Comparison of ENCODE assay signal across 8 cellular contexts in the genomic region with DNA sequence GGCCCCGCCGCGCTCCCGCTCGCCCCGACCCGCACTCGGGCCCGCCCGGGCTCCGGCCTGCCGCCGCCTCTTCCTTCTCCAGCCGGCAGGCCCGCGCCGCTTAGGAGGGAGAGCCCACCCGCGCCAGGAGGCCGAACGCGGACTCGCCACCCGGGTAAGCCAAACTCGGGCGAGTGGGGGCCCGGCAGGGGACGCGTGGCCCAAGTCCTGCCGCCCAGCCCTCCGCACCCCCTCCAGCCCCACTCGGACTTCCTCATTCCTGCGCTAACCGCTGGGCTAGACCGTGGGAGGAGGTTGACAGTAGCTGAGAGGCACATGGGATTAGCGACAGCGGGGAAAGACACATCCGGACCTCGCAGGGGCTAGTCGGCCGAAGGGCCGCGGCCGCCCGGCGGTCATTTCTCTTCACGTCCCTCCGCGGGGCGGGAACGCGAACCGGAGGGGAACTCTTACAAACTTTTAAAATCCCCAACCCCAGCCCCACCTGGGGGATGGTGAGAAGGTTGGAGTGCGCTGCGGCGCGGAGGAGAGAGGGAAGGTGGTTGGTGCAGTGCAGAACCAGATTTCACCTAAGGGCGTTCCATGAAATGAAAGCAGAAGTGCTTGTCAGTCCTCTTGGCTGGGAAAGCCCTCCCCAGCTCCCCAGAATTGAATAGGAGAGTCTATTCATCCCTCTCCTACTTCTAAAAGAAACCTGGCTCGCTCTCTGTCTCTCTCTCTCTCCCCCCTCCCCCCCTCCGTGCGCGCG. TPM values are rescaled to one million over a fixed set of nuclear protein-coding genes. Genes with fewer than 3 reads are reported as not detected.
DNase-seq lines count a peak whose midpoint lies in the region; ATAC-seq and TF ChIP-seq lines count a peak whose summit lies in the region.

No MANE protein-coding gene starts in this region.

- H3K36me3 Mint-ChIP-seq in CD8-positive, alpha-beta T cell = peaks cover 26% of the 10 kb centered on the region

- no peaks in the 10 kb centered on the region for H3K9me3 ChIP-seq in CD8-positive, alpha-beta T cell (ENCODE audit: low read length)
- no peaks in the 10 kb centered on the region for H3K9me3 ChIP-seq in OCI-LY3 (ENCODE audit: insufficient read depth, low read length)

- H3K27me3 Mint-ChIP-seq in CD8-positive, alpha-beta T cell (ENCODE audit: low read depth) = no peaks in the 10 kb centered on the region

- peaks cover 27% of the 10 kb centered on the region for H3K4me1 ChIP-seq in CD8-positive, alpha-beta T cell (ENCODE audit: insufficient read depth, low read length)
- H3K4me1 ChIP-seq in OCI-LY3 (ENCODE audit: low read length) = peaks cover 40% of the 10 kb centered on the region

- peak overlapping the region; percentile 74 for H3K4me2 ChIP-seq in OCI-LY3 (ENCODE audit: low read length)

- peak overlapping the region; percentile 93 for H3K4me3 ChIP-seq in CD8-positive, alpha-beta T cell (ENCODE audit: low read depth, low read length)
- peak overlapping the region; percentile 81 for H3K4me3 ChIP-seq in OCI-LY3 (ENCODE audit: low read length)

- peak overlapping the region; percentile 55 for H2AFZ ChIP-seq in OCI-LY3 (ENCODE audit: low read depth, low read length)

- peak overlapping the region; percentile 95 for H3K4me3 Mint-ChIP-seq in CD8-positive, alpha-beta T cell

- H3K79me2 ChIP-seq in OCI-LY3 (ENCODE audit: low read length) = peaks cover 61% of the 10 kb centered on the region

- intact Hi-C loops in CD8-positive, alpha-beta T cell (cut with DNase I, micrococcal nuclease) = loop anchor here (1.0 to 10.0 kb wide), 16 partner anchors 27 to 1157 kb away; partner anchors contain the start of genes SLC9B1 (in 2 of the 2), SLC9B2 (in 2 of the 2), CENPE (in 1 of the 2) and PPP3CA (in 1 of the 2)

- peak overlapping the region; percentile 99 for H3K9ac ChIP-seq in OCI-LY3 (ENCODE audit: low read length)

- H3K36me3 ChIP-seq in CD8-positive, alpha-beta T cell (ENCODE audit: insufficient read depth, low read length) = no peaks in the 10 kb centered on the region
- peaks cover 16% of the 10 kb centered on the region for H3K36me3 ChIP-seq in OCI-LY3 (replicated peaks; ENCODE audit: low read depth, low read length)

- H3K27me3 ChIP-seq in CD8-positive, alpha-beta T cell (ENCODE audit: insufficient read depth, low read length) = no peaks in the 10 kb centered on the region
- no peaks in the 10 kb centered on the region for H3K27me3 ChIP-seq in OCI-LY3 (ENCODE audit: low read depth, low read length)

- peak; percentile 46 to 77 (median 61) for DNase-seq in CD8-positive, alpha-beta T cell
- DNase-seq in activated T-cell treated with anti-CD3 and anti-CD28 coated beads, Interleukin-2, amount 50 U/mL, for 48 hours = peak; percentile 72 to 77
- peak; percentile 88 for DNase-seq in myocyte (ENCODE audit: low read depth)
- peak; percentile 57 to 87 (median 70) for DNase-seq in stimulated activated naive CD4-positive, alpha-beta T cell (lab: John Stamatoyannopoulos, UW)

- ATAC-seq in CD8-positive, alpha-beta T cell = peak; percentile 54
- ATAC-seq in GM19452 (IDR thresholded peaks at IDR 0.05; ENCODE audit: unreplicated experiment) = peak; percentile 44
- peak; percentile 31 for ATAC-seq in HG03565 (IDR thresholded peaks at IDR 0.05; ENCODE audit: unreplicated experiment)
- peak; percentile 86 for ATAC-seq in esophagus mucosa

- H3K27ac ChIP-seq in CD8-positive, alpha-beta T cell (ENCODE audit: low read depth, low read length) = peak overlapping the region; percentile 95
- H3K27ac ChIP-seq in OCI-LY3 (ENCODE audit: low read length) = peak overlapping the region; percentile 93

- POLR2A ChIA-PET in CD8-positive, alpha-beta T cell (lab: Charles Lee) = interaction anchor here (0.6 to 3.6 kb wide), 9 partner anchors 17 to 367 kb away, joined by 3 to 22 read pairs (median 3); partner anchors contain the start of genes CISD2 and UBE2D3

- peaks cover 36% of the 10 kb centered on the region for H3K4me1 Mint-ChIP-seq in CD8-positive, alpha-beta T cell (ENCODE audit: low read depth)

- peaks cover 38% of the 10 kb centered on the region for H4K20me1 ChIP-seq in OCI-LY3 (ENCODE audit: insufficient read depth, low read length)

- H3K9me3 Mint-ChIP-seq in CD8-positive, alpha-beta T cell = no peaks in the 10 kb centered on the region

- H3K27ac Mint-ChIP-seq in CD8-positive, alpha-beta T cell = peak overlapping the region; percentile 96

- TF ChIP-seq CTCF in CD8-positive, alpha-beta T cell (IDR thresholded peaks at IDR 0.05) = no peak
- TF ChIP-seq CTCF in OCI-LY3 (IDR thresholded peaks at IDR 0.05; ENCODE audit: low read depth, low read length) = no peak

- CTCF ChIA-PET in CD8-positive, alpha-beta T cell (lab: Charles Lee) = interaction anchor here (1.0 to 2.0 kb wide), 3 partner anchors 11 to 54 kb away, joined by 3 to 6 read pairs (median 3); no protein-coding TSS in a partner anchor

RNA-seq across cellular contexts. Expression of gene NFKB1, which starts 0.7 kb away (rescaled TPM):
- 100 to 1,000 TPM; 278 to 289 TPM for total RNA-seq in CD8-positive, alpha-beta T cell
- 35.2 TPM for total RNA-seq in esophagus mucosa
- total RNA-seq in myocyte = 25.5 and 33.4 TPM in 2 replicates
- polyA plus RNA-seq in myocyte (2012) = 20.0 TPM

Comparison
In these comparisons a context has a peak if more than half of its experiments do, and no peak if none do; other contexts are left out.
1. Peak in every context shown above with its lines: DNase-seq, ATAC-seq, H3K4me3 ChIP-seq and H3K27ac ChIP-seq.
2. ATAC-seq: peak in every context shown above with its lines; median percentile 86 in esophagus mucosa; 54 in CD8-positive, alpha-beta T cell; 44 in GM19452; 31 in HG03565.